ENCODE assay signal across 1 cellular context in the genomic region with DNA sequence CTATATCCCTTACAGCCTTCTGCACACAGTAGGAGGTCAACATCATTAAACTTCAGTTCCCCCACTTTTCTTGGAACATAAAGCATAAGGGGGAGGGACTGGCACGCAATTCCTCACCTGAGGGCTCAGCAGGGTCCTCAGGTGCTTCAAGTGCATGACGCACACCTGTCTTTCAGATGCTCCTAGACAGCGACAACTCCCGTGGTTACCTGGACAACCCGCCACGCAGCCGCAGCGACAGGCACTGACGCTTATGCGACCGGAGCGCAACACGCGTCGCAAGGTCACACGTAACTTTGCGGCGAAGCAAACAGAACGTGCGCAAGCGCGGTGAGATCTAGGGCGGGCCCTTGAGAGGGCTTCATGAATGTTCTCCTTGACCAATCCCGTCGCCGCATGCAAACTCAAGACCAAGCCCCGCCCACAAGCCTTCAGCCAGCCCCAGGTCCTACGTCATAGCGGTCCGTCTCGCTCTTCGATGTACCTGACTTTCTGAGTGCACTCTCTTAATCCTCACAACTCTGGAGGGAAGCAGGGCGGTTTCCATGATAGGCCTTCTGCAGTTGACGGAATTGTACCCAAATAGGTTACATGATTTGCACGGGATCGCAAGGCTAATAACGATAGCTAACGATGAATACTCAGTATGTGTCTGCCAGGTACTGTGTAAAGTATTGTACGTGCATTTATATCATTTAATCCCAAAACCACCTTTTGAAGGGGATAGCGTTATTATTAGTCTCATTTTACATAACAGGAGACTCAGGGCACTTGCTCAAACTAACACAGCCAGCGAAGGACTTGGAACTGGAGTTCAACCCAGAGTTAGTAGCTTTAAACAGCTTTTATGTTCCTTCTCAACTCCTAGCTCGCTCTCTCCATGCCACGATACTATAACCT.
TF ChIP-seq lines count a peak whose summit lies in the region.

Gene IFT172 (minus strand): TSS at position 246 of the 900 bp plus-strand sequence. CDS start 90 bp downstream, at position 156.

TF ChIP-seq in IMR-90, 13 proteins besides CTCF, POLR2A, EP300 and RAD21 (continued from another document):
- TF ChIP-seq, protein P1, sequence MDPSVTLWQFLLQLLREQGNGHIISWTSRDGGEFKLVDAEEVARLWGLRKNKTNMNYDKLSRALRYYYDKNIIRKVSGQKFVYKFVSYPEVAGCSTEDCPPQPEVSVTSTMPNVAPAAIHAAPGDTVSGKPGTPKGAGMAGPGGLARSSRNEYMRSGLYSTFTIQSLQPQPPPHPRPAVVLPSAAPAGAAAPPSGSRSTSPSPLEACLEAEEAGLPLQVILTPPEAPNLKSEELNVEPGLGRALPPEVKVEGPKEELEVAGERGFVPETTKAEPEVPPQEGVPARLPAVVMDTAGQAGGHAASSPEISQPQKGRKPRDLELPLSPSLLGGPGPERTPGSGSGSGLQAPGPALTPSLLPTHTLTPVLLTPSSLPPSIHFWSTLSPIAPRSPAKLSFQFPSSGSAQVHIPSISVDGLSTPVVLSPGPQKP (IDR thresholded peaks at IDR 0.05; ENCODE audit: borderline replicate concordance, low read depth, low read length) = no peak
- TF ChIP-seq, protein P2, sequence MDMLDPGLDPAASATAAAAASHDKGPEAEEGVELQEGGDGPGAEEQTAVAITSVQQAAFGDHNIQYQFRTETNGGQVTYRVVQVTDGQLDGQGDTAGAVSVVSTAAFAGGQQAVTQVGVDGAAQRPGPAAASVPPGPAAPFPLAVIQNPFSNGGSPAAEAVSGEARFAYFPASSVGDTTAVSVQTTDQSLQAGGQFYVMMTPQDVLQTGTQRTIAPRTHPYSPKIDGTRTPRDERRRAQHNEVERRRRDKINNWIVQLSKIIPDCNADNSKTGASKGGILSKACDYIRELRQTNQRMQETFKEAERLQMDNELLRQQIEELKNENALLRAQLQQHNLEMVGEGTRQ (IDR thresholded peaks at IDR 0.05; ENCODE audit: low read depth, low read length) = peak; percentile 2; the same call in 1 of the 2 replicates
- TF ChIP-seq NFE2L2 (IDR thresholded peaks at IDR 0.05; ENCODE audit: low read depth, low read length) (no peak), CHD1 (IDR thresholded peaks at IDR 0.05; ENCODE audit: low read depth, low read length) (no peak), FOS (IDR thresholded peaks at IDR 0.05; ENCODE audit: low read depth, low read length) (no peak), RCOR1 (IDR thresholded peaks at IDR 0.05; ENCODE audit: insufficient replicate concordance, low read length) (no peak), BHLHE40 (IDR thresholded peaks at IDR 0.05; ENCODE audit: low read depth, low read length) (peak; percentile 28; the same call in 1 of the 2 replicates)
TF ChIP-seq in IMR-90: peak in this region for 3.
